In the genomic region with DNA sequence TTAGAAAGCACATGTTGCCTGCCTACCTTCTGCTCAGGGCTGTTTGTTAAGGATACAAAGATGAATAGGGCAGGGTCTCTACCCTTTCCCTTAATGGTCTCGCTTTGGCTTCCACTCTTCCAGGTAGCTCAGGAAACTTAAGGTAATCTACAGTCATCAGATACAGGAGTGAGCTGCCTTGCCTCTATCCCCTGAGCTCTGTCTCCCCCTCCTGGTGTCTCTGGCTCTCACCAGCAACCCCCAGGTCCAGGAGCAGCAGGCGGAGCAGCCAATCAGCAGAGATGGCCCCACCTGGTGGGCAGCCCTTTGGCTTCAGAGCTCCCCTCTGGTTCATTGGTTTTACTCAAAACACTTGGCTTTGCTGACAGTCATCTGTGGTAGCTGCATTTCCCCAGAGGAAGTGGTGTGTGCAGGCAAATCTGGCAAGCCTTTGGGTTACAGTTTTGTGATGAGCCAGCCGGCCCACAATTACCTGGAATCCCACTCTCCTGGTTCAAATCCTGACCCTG, we compare ENCODE assay signal across 1 cellular context.
TF ChIP-seq lines count a peak whose summit lies in the region.

No MANE protein-coding gene starts in this region.

TF ChIP-seq in HepG2, 621 proteins besides CTCF, POLR2A, EP300 and RAD21 (continued from another document and continues in another):
- TF ChIP-seq, protein P1, sequence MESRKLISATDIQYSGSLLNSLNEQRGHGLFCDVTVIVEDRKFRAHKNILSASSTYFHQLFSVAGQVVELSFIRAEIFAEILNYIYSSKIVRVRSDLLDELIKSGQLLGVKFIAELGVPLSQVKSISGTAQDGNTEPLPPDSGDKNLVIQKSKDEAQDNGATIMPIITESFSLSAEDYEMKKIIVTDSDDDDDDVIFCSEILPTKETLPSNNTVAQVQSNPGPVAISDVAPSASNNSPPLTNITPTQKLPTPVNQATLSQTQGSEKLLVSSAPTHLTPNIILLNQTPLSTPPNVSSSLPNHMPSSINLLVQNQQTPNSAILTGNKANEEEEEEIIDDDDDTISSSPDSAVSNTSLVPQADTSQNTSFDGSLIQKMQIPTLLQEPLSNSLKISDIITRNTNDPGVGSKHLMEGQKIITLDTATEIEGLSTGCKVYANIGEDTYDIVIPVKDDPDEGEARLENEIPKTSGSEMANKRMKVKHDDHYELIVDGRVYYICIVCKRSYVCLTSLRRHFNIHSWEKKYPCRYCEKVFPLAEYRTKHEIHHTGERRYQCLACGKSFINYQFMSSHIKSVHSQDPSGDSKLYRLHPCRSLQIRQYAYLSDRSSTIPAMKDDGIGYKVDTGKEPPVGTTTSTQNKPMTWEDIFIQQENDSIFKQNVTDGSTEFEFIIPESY (CRISPR knock-in tag; IDR thresholded peaks at IDR 0.05): 0 out of 2 replicates have a peak, but pooled peaks have one; percentile 16
- 0 out of 2 replicates have a peak, but pooled peaks have one; percentile 28 for TF ChIP-seq ZNF792 (CRISPR knock-in tag; IDR thresholded peaks at IDR 0.05)
- TF ChIP-seq, protein P2, sequence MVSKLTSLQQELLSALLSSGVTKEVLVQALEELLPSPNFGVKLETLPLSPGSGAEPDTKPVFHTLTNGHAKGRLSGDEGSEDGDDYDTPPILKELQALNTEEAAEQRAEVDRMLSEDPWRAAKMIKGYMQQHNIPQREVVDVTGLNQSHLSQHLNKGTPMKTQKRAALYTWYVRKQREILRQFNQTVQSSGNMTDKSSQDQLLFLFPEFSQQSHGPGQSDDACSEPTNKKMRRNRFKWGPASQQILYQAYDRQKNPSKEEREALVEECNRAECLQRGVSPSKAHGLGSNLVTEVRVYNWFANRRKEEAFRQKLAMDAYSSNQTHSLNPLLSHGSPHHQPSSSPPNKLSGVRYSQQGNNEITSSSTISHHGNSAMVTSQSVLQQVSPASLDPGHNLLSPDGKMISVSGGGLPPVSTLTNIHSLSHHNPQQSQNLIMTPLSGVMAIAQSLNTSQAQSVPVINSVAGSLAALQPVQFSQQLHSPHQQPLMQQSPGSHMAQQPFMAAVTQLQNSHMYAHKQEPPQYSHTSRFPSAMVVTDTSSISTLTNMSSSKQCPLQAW (CRISPR knock-in tag; IDR thresholded peaks at IDR 0.05): peak; percentile 83; the same call in 1 of the 2 replicates
- no peak for TF ChIP-seq SMARCC2 (IDR thresholded peaks at IDR 0.05)
- TF ChIP-seq FOSL1 (CRISPR knock-in tag; IDR thresholded peaks at IDR 0.05; ENCODE audit: borderline replicate concordance): no peak
- TF ChIP-seq, protein P3, sequence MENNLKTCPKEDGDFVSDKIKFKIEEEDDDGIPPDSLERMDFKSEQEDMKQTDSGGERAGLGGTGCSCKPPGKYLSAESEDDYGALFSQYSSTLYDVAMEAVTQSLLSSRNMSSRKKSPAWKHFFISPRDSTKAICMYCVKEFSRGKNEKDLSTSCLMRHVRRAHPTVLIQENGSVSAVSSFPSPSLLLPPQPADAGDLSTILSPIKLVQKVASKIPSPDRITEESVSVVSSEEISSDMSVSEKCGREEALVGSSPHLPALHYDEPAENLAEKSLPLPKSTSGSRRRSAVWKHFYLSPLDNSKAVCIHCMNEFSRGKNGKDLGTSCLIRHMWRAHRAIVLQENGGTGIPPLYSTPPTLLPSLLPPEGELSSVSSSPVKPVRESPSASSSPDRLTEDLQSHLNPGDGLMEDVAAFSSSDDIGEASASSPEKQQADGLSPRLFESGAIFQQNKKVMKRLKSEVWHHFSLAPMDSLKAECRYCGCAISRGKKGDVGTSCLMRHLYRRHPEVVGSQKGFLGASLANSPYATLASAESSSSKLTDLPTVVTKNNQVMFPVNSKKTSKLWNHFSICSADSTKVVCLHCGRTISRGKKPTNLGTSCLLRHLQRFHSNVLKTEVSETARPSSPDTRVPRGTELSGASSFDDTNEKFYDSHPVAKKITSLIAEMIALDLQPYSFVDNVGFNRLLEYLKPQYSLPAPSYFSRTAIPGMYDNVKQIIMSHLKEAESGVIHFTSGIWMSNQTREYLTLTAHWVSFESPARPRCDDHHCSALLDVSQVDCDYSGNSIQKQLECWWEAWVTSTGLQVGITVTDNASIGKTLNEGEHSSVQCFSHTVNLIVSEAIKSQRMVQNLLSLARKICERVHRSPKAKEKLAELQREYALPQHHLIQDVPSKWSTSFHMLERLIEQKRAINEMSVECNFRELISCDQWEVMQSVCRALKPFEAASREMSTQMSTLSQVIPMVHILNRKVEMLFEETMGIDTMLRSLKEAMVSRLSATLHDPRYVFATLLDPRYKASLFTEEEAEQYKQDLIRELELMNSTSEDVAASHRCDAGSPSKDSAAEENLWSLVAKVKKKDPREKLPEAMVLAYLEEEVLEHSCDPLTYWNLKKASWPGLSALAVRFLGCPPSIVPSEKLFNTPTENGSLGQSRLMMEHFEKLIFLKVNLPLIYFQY (CRISPR knock-in tag; IDR thresholded peaks at IDR 0.05; ENCODE audit: borderline replicate concordance): peak; percentile 45; the same call in 1 of the 2 replicates
- TF ChIP-seq LCORL (IDR thresholded peaks at IDR 0.05): no peak
- TF ChIP-seq LCORL (CRISPR knock-in tag; IDR thresholded peaks at IDR 0.05): peak; percentile 20; the same call in 1 of the 2 replicates
- TF ChIP-seq ERF (CRISPR knock-in tag; IDR thresholded peaks at IDR 0.05): peak; percentile 66; the same call in 1 of the 2 replicates
- TF ChIP-seq, protein P4, sequence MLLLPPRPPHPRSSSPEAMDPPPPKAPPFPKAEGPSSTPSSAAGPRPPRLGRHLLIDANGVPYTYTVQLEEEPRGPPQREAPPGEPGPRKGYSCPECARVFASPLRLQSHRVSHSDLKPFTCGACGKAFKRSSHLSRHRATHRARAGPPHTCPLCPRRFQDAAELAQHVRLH (CRISPR knock-in tag; IDR thresholded peaks at IDR 0.05; ENCODE audit: borderline replicate concordance, low read depth): 0 out of 2 replicates have a peak, but pooled peaks have one; percentile 70
- TF ChIP-seq, protein P5, sequence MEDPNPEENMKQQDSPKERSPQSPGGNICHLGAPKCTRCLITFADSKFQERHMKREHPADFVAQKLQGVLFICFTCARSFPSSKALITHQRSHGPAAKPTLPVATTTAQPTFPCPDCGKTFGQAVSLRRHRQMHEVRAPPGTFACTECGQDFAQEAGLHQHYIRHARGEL (CRISPR knock-in tag; IDR thresholded peaks at IDR 0.05): peak; percentile 71; the same call in 1 of the 2 replicates
- peak; percentile 56; the same call in 1 of the 2 replicates for TF ChIP-seq ZNF501 (CRISPR knock-in tag; IDR thresholded peaks at IDR 0.05)
- TF ChIP-seq SMC3 (IDR thresholded peaks at IDR 0.05; ENCODE audit: low read length): peak; percentile 88
- TF ChIP-seq SMAD3 (CRISPR knock-in tag; IDR thresholded peaks at IDR 0.05): peak; percentile 65; the same call in 1 of the 2 replicates
- peak; percentile 47; the same call in 1 of the 2 replicates for TF ChIP-seq THAP11 (CRISPR knock-in tag; IDR thresholded peaks at IDR 0.05)
- TF ChIP-seq, protein P6, sequence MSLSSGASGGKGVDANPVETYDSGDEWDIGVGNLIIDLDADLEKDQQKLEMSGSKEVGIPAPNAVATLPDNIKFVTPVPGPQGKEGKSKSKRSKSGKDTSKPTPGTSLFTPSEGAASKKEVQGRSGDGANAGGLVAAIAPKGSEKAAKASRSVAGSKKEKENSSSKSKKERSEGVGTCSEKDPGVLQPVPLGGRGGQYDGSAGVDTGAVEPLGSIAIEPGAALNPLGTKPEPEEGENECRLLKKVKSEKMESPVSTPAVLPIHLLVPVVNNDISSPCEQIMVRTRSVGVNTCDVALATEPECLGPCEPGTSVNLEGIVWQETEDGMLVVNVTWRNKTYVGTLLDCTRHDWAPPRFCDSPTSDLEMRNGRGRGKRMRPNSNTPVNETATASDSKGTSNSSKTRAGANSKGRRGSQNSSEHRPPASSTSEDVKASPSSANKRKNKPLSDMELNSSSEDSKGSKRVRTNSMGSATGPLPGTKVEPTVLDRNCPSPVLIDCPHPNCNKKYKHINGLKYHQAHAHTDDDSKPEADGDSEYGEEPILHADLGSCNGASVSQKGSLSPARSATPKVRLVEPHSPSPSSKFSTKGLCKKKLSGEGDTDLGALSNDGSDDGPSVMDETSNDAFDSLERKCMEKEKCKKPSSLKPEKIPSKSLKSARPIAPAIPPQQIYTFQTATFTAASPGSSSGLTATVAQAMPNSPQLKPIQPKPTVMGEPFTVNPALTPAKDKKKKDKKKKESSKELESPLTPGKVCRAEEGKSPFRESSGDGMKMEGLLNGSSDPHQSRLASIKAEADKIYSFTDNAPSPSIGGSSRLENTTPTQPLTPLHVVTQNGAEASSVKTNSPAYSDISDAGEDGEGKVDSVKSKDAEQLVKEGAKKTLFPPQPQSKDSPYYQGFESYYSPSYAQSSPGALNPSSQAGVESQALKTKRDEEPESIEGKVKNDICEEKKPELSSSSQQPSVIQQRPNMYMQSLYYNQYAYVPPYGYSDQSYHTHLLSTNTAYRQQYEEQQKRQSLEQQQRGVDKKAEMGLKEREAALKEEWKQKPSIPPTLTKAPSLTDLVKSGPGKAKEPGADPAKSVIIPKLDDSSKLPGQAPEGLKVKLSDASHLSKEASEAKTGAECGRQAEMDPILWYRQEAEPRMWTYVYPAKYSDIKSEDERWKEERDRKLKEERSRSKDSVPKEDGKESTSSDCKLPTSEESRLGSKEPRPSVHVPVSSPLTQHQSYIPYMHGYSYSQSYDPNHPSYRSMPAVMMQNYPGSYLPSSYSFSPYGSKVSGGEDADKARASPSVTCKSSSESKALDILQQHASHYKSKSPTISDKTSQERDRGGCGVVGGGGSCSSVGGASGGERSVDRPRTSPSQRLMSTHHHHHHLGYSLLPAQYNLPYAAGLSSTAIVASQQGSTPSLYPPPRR (CRISPR knock-in tag; IDR thresholded peaks at IDR 0.05; ENCODE audit: borderline replicate concordance): no peak
- TF ChIP-seq ZBTB42 (CRISPR knock-in tag; IDR thresholded peaks at IDR 0.05): no peak
- TF ChIP-seq ZMYM4 (CRISPR knock-in tag; IDR thresholded peaks at IDR 0.05): peak; percentile 66; the same call in 1 of the 2 replicates
- peak; percentile 18 for TF ChIP-seq ZNF781 (CRISPR knock-in tag; IDR thresholded peaks at IDR 0.05; ENCODE audit: borderline replicate concordance, not compliant biosample characterization)
- TF ChIP-seq, protein P7, sequence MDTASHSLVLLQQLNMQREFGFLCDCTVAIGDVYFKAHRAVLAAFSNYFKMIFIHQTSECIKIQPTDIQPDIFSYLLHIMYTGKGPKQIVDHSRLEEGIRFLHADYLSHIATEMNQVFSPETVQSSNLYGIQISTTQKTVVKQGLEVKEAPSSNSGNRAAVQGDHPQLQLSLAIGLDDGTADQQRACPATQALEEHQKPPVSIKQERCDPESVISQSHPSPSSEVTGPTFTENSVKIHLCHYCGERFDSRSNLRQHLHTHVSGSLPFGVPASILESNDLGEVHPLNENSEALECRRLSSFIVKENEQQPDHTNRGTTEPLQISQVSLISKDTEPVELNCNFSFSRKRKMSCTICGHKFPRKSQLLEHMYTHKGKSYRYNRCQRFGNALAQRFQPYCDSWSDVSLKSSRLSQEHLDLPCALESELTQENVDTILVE (CRISPR knock-in tag; IDR thresholded peaks at IDR 0.05): peak; percentile 50; the same call in 1 of the 2 replicates
- peak; percentile 37; the same call in 1 of the 2 replicates for TF ChIP-seq GABPB1 (CRISPR knock-in tag; IDR thresholded peaks at IDR 0.05)
- no peak for TF ChIP-seq FOXK2 (IDR thresholded peaks at IDR 0.05)
- TF ChIP-seq NFYC (CRISPR knock-in tag; IDR thresholded peaks at IDR 0.05): peak; percentile 74
- TF ChIP-seq, protein P8, sequence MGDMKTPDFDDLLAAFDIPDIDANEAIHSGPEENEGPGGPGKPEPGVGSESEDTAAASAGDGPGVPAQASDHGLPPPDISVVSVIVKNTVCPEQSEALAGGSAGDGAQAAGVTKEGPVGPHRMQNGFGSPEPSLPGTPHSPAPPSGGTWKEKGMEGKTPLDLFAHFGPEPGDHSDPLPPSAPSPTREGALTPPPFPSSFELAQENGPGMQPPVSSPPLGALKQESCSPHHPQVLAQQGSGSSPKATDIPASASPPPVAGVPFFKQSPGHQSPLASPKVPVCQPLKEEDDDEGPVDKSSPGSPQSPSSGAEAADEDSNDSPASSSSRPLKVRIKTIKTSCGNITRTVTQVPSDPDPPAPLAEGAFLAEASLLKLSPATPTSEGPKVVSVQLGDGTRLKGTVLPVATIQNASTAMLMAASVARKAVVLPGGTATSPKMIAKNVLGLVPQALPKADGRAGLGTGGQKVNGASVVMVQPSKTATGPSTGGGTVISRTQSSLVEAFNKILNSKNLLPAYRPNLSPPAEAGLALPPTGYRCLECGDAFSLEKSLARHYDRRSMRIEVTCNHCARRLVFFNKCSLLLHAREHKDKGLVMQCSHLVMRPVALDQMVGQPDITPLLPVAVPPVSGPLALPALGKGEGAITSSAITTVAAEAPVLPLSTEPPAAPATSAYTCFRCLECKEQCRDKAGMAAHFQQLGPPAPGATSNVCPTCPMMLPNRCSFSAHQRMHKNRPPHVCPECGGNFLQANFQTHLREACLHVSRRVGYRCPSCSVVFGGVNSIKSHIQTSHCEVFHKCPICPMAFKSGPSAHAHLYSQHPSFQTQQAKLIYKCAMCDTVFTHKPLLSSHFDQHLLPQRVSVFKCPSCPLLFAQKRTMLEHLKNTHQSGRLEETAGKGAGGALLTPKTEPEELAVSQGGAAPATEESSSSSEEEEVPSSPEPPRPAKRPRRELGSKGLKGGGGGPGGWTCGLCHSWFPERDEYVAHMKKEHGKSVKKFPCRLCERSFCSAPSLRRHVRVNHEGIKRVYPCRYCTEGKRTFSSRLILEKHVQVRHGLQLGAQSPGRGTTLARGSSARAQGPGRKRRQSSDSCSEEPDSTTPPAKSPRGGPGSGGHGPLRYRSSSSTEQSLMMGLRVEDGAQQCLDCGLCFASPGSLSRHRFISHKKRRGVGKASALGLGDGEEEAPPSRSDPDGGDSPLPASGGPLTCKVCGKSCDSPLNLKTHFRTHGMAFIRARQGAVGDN (CRISPR knock-in tag; IDR thresholded peaks at IDR 0.05): peak; percentile 42
- TF ChIP-seq ZNF607 (CRISPR knock-in tag; IDR thresholded peaks at IDR 0.05; ENCODE audit: borderline replicate concordance): peak; percentile 34; the same call in 1 of the 2 replicates
- peak in 1 of 2 experiments; percentile 53; a peak in 1 of 4 replicates for TF ChIP-seq KLF16 (CRISPR knock-in tag; IDR thresholded peaks at IDR 0.05)
- TF ChIP-seq, protein P9, sequence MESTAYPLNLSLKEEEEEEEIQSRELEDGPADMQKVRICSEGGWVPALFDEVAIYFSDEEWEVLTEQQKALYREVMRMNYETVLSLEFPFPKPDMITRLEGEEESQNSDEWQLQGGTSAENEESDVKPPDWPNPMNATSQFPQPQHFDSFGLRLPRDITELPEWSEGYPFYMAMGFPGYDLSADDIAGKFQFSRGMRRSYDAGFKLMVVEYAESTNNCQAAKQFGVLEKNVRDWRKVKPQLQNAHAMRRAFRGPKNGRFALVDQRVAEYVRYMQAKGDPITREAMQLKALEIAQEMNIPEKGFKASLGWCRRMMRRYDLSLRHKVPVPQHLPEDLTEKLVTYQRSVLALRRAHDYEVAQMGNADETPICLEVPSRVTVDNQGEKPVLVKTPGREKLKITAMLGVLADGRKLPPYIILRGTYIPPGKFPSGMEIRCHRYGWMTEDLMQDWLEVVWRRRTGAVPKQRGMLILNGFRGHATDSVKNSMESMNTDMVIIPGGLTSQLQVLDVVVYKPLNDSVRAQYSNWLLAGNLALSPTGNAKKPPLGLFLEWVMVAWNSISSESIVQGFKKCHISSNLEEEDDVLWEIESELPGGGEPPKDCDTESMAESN (CRISPR knock-in tag; conservative IDR thresholded peaks at IDR 0.05): 0 out of 2 replicates have a peak, but pooled peaks have one; percentile 27
- TF ChIP-seq ELF3 (CRISPR knock-in tag; IDR thresholded peaks at IDR 0.05): peak; percentile 42; the same call in 1 of the 2 replicates
- peak; percentile 52; the same call in 1 of the 2 replicates for TF ChIP-seq GATAD2A (CRISPR knock-in tag; IDR thresholded peaks at IDR 0.05)
- TF ChIP-seq AHR (CRISPR knock-in tag; IDR thresholded peaks at IDR 0.05): 0 out of 2 replicates have a peak, but pooled peaks have one; percentile 47
- no peak for TF ChIP-seq NR2F6 (IDR thresholded peaks at IDR 0.05)
- TF ChIP-seq NR2F6 (CRISPR knock-in tag; IDR thresholded peaks at IDR 0.05): peak; percentile 34; the same call in 1 of the 2 replicates
- 0 out of 2 replicates have a peak, but pooled peaks have one; percentile 29 for TF ChIP-seq SP4 (CRISPR knock-in tag; IDR thresholded peaks at IDR 0.05)
- TF ChIP-seq MBNL3 (CRISPR knock-in tag; conservative IDR thresholded peaks at IDR 0.05): no peak
- 0 out of 2 replicates have a peak, but pooled peaks have one; percentile 51 for TF ChIP-seq MIER2 (CRISPR knock-in tag; IDR thresholded peaks at IDR 0.05)
